Comparison of ENCODE assay signal across 8 cellular contexts in the genomic region with DNA sequence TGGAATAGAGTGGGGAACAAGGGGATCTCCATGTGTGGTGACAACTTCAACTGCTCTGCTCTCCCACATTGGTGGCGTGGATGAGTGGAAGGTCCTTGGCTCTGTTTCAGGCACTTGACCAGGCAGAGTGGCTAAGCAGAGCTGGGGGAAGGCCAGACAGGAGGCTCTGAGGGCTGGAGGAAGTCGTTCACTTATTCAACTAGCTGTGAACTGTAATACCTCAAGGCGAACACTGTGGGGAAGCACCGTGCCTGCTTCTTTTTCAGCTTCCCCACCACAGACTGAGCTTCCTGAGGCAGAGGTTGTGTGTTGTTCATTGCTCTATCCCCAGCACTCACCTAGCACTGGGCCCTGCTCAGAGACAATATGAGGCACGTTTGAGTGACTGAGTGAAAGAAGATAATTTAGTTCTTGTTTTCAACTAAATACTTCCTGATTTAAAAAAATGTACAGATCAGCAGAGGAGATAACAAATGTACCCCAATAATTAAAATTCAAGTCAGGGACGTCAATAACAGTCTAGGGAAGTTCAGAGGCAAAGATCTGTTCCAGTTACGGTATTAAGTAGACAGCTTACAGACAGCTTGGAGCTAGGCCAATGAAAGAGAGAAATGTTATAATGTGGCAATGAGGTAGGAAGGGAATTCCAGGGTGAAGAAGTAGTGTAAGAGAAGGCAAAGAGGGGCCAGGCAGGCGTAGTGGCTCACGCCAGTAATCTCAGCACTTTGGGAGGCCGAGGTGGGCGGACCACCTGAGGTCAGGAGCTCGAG. TPM values are rescaled to one million over a fixed set of nuclear protein-coding genes. Genes with fewer than 3 reads are reported as not detected.
DNase-seq lines count a peak whose midpoint lies in the region; ATAC-seq, FAIRE-seq and TF ChIP-seq lines count a peak whose summit lies in the region.

No MANE protein-coding gene starts in this region.

- TF ChIP-seq CTCF in bronchial epithelial cell (IDR thresholded peaks at IDR 0.05; ENCODE audit: insufficient read depth, low read length, severe bottlenecking) = peak; percentile 77

- ATAC-seq in HG02678 (IDR thresholded peaks at IDR 0.05; ENCODE audit: unreplicated experiment) (peak; percentile 37), GM21529 (IDR thresholded peaks at IDR 0.05; ENCODE audit: unreplicated experiment) (no peak)

- no peak overlapping the region for H3K4me3 ChIP-seq in bronchial epithelial cell (ENCODE audit: low read depth, low read length)

- peak; percentile 93 for DNase-seq in DMS79 treated with DMSO at 0.1 percent for 48 hours (lab: John Stamatoyannopoulos, UW)
- peak; percentile 62 for DNase-seq in NCI-H345 (lab: John Stamatoyannopoulos, UW)
- peak; percentile 19 to 45 (median 34) for DNase-seq in activated CD4-positive, CD25-positive, alpha-beta regulatory T cell (lab: John Stamatoyannopoulos, UW)
- peak; percentile 70 for DNase-seq in bronchial epithelial cell (ENCODE audit: low read depth)
- peak; percentile 85 for DNase-seq in kidney tubule cell (ENCODE audit: low spot score)
- DNase-seq in stimulated activated CD4-positive, alpha-beta T cell treated with anti-CD3 and anti-CD28 coated beads, TNF-alpha, amount 100 ng/mL, for 1 hour (ENCODE audit: low read depth in 3 of 3, low spot score in 1 of 3) = peak in 2 of 3 donors; percentile 41 to 47

- H3K36me3 ChIP-seq in bronchial epithelial cell (ENCODE audit: control insufficient read depth, insufficient read depth, low read length) = peaks cover 3% of the 10 kb centered on the region

- no peak for FAIRE-seq in bronchial epithelial cell (lab: Jason Lieb, UNC)

- H3K27me3 ChIP-seq in bronchial epithelial cell (ENCODE audit: control insufficient read depth, insufficient read depth, low read length) = no peaks in the 10 kb centered on the region

RNA-seq across cellular contexts. Expression of gene MYO18A, which starts 34.7 kb away (rescaled TPM):
- total RNA-seq in bronchial epithelial cell = 23.4 and 57.6 TPM in 2 replicates

Comparison
In these comparisons a context has a peak if more than half of its experiments do, and no peak if none do; other contexts are left out.
1. DNase-seq: peak in every context shown above with its lines; median percentile 93 in DMS79 treated with DMSO at 0.1 percent for 48 hours; 85 in kidney tubule cell; 70 in bronchial epithelial cell; 62 in NCI-H345; 44 in stimulated activated CD4-positive, alpha-beta T cell treated with anti-CD3 and anti-CD28 coated beads, TNF-alpha, amount 100 ng/mL, for 1 hour; 34 in activated CD4-positive, CD25-positive, alpha-beta regulatory T cell.